16 cellular contexts compared by ENCODE assay signal in the genomic region with DNA sequence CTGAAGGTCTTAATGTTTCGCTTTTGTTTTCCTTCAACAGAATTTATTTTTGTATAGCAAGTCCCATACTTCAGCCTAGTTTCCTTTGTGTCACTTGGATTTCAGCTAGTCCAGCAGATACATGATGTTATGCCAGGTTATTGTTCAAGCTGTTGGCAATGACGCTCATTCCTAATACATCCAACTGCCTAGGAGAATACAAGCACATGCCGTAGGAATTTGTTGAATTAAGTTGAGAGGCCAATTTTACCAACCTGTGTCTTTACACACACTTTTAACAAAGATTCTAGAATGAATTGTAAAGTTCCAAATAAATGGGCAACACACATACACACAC.
DNase-seq lines count a peak whose midpoint lies in the region; ATAC-seq and TF ChIP-seq lines count a peak whose summit lies in the region.
"Had no signal": no experiment of that assay in that cellular context is flagged by ENCODE, and none has a peak within 500 bp of the region (broad histone marks: within the 10 kb centered on the region; RNA-seq: fewer than 3 reads in every experiment).

No MANE protein-coding gene starts in this region.

- no peaks in the 10 kb centered on the region for H3K79me2 ChIP-seq in GM23338 (replicated peaks; ENCODE audit: insufficient read depth)

- H3K9me2 ChIP-seq in GM23338 (ENCODE audit: insufficient read depth) = no peaks in the 10 kb centered on the region

- H3F3A ChIP-seq in GM23338 (replicated peaks; ENCODE audit: low read depth) = no peaks in the 10 kb centered on the region

- peak overlapping the region; percentile 72; the same call in 1 of the 2 replicates for H2AFZ ChIP-seq in GM23338

- H3K9me3 Mint-ChIP-seq in GM23338 = no peaks in the 10 kb centered on the region

- no peak overlapping the region for H3K4me2 ChIP-seq in GM23338

- no peak overlapping the region for H3K27ac Mint-ChIP-seq in GM23338
- H3K27ac Mint-ChIP-seq: activated CD4-positive, alpha-beta T cell treated with anti-CD3 and anti-CD28 coated beads for 36 hours; T-cell had no signal

- no peaks in the 10 kb centered on the region for H3K36me3 Mint-ChIP-seq in GM23338 (ENCODE audit: low read depth)
- H3K36me3 Mint-ChIP-seq: T-cell had no signal

- no peak for ATAC-seq in GM23338
- ATAC-seq in HG02938 (IDR thresholded peaks at IDR 0.05; ENCODE audit: unreplicated experiment) = no peak
- no peak for ATAC-seq in GM21423 (IDR thresholded peaks at IDR 0.05; ENCODE audit: unreplicated experiment)
- ATAC-seq: activated CD4-positive, alpha-beta T cell treated with anti-CD3 and anti-CD28 coated beads for 36 hours; mucosa of descending colon; T-cell had no signal

- H3K36me3 ChIP-seq in GM23338 (ENCODE audit: insufficient read depth) = no peaks in the 10 kb centered on the region
- no peaks in the 10 kb centered on the region for H3K36me3 ChIP-seq in right atrium auricular region
- H3K36me3 ChIP-seq: spleen had no signal

- H3K9me3 ChIP-seq in right atrium auricular region = no peaks in the 10 kb centered on the region
- H3K9me3 ChIP-seq: mucosa of descending colon, spleen had no signal

- DNase-seq in GM23338 (ENCODE audit: low spot score) (no peak), cardiac fibroblast (ENCODE audit: low read depth in 2 of 2) (peak; percentile 36 to 57), right atrium auricular region (ENCODE audit: low spot score) (no peak), retina (peak; percentile 23), cerebellum (ENCODE audit: low spot score) (no peak)
- DNase-seq in activated CD8-positive, alpha-beta memory T cell treated with anti-CD3 and anti-CD28 coated beads, Interleukin-2, amount 50 U/mL, for 48 hours = no peak
- DNase-seq: activated CD4-positive, alpha-beta T cell treated with anti-CD3 and anti-CD28 coated beads for 36 hours; AML-193; DND-41; HCEC 1CT; mucosa of descending colon; NCI-H1694; spleen; T-cell had no signal

- peaks cover 6% of the 10 kb centered on the region; the same call in 1 of the 2 replicates for H3K4me1 ChIP-seq in GM23338 (ENCODE audit: insufficient read depth)
- peaks cover 0 to 27% of the 10 kb centered on the region in 2 donors for H3K4me1 ChIP-seq in right atrium auricular region

- peaks cover 7% of the 10 kb centered on the region for H3K27me3 Mint-ChIP-seq in GM23338 (ENCODE audit: insufficient read depth, low read depth, poor library complexity)
- H3K27me3 Mint-ChIP-seq: activated CD4-positive, alpha-beta T cell treated with anti-CD3 and anti-CD28 coated beads for 36 hours; T-cell had no signal

- H3K4me3 Mint-ChIP-seq in GM23338 = no peak overlapping the region
- H3K4me3 Mint-ChIP-seq: activated CD4-positive, alpha-beta T cell treated with anti-CD3 and anti-CD28 coated beads for 36 hours; T-cell had no signal

- H3K4me3 ChIP-seq in GM23338 (no peak overlapping the region), cardiac fibroblast (replicated peaks in 1 of 2; ENCODE audit: low read depth in 2 of 2, low read length in 2 of 2) (no peak overlapping the region), right atrium auricular region (no peak overlapping the region)
- H3K4me3 ChIP-seq: mucosa of descending colon, spleen had no signal

- peaks cover 18% of the 10 kb centered on the region; the same call in 2 of the 3 replicates for H3K4me1 Mint-ChIP-seq in GM23338
- H3K4me1 Mint-ChIP-seq: activated CD4-positive, alpha-beta T cell treated with anti-CD3 and anti-CD28 coated beads for 36 hours; T-cell had no signal

- H3K27ac ChIP-seq in GM23338 (ENCODE audit: low read depth) = no peak overlapping the region
- peak overlapping the region; percentile 37 to 46 for H3K27ac ChIP-seq in right atrium auricular region

- H4K20me1 ChIP-seq in GM23338 (replicated peaks; ENCODE audit: insufficient read depth) = no peaks in the 10 kb centered on the region

- no peak for TF ChIP-seq CTCF in GM23338 (conservative IDR thresholded peaks at IDR 0.05; ENCODE audit: low read depth in 2 of 2)
- no peak for TF ChIP-seq CTCF in cardiac fibroblast (IDR thresholded peaks at IDR 0.05; ENCODE audit: low read depth, low read length)
- TF ChIP-seq CTCF in right atrium auricular region (IDR thresholded peaks at IDR 0.05) = no peak

- H3K27me3 ChIP-seq in GM23338 (ENCODE audit: insufficient read depth) = no peaks in the 10 kb centered on the region
- H3K27me3 ChIP-seq in right atrium auricular region = no peaks in the 10 kb centered on the region
- H3K27me3 ChIP-seq: spleen had no signal

TF ChIP-seq in GM23338, 12 proteins besides CTCF, POLR2A, EP300 and RAD21:
- TF ChIP-seq ZNF114 (CRISPR knock-in tag; IDR thresholded peaks at IDR 0.05) (no peak), STAT1 (IDR thresholded peaks at IDR 0.05; ENCODE audit: unreplicated experiment) (no peak), EZH2 (IDR thresholded peaks at IDR 0.05; ENCODE audit: low read depth, unreplicated experiment) (no peak), EZH2phosphoT487 (IDR thresholded peaks at IDR 0.05; ENCODE audit: unreplicated experiment) (no peak)
- TF ChIP-seq, protein P1, sequence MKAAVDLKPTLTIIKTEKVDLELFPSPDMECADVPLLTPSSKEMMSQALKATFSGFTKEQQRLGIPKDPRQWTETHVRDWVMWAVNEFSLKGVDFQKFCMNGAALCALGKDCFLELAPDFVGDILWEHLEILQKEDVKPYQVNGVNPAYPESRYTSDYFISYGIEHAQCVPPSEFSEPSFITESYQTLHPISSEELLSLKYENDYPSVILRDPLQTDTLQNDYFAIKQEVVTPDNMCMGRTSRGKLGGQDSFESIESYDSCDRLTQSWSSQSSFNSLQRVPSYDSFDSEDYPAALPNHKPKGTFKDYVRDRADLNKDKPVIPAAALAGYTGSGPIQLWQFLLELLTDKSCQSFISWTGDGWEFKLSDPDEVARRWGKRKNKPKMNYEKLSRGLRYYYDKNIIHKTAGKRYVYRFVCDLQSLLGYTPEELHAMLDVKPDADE (IDR thresholded peaks at IDR 0.05) = no peak

Comparison
In these comparisons a context has a peak if more than half of its experiments do, and no peak if none do; other contexts are left out.
1. DNase-seq: peak in cardiac fibroblast (2 of 2) and retina (single experiment); none in GM23338 (single experiment), right atrium auricular region (single experiment), activated CD8-positive, alpha-beta memory T cell treated with anti-CD3 and anti-CD28 coated beads, Interleukin-2, amount 50 U/mL, for 48 hours (single experiment) and cerebellum (single experiment).